Comparison of ENCODE assay signal across 17 cellular contexts in genomic region chr3:18745472-18745871, GRCh38.
DNase-seq lines count a peak whose midpoint lies in the region; ATAC-seq and TF ChIP-seq lines count a peak whose summit lies in the region.
"Had no signal": no experiment of that assay in that cellular context is flagged by ENCODE, and none has a peak within 500 bp of the region (broad histone marks: within the 10 kb centered on the region; RNA-seq: fewer than 3 reads in every experiment).

No MANE protein-coding gene starts in this region.

- in situ Hi-C loops in G401 (cut with HindIII; ENCODE audit: low sequenced_read_pairs): no loop called here

- DNase-seq in left cardiac atrium (no peak), left ventricle myocardium inferior (no peak), SIG-M5 treated with dmso at 0.1 percent for 504 hours (lab: John Stamatoyannopoulos, UW; ENCODE audit: unreplicated experiment) (peak; percentile 91), left ventricle myocardium superior (no peak), upper lobe of right lung (no peak), ureter (ENCODE audit: low spot score) (no peak), G401 (ENCODE audit: low spot score) (no peak)
- DNase-seq: activated CD8-positive, alpha-beta memory T cell treated with anti-CD3 and anti-CD28 coated beads, Interleukin-2, amount 50 U/mL, for 4 hours; BE2C; EL; endodermal cell; kidney; naive B cell; NCI-H2171 treated with DMSO at 0.1 percent for 48 hours; sigmoid colon had no signal

- TF ChIP-seq CTCF in left ventricle myocardium inferior (IDR thresholded peaks at IDR 0.05; ENCODE audit: borderline replicate concordance) (no peak), upper lobe of right lung (IDR thresholded peaks at IDR 0.05) (no peak)

- H3K4me1 ChIP-seq in left ventricle myocardium inferior (no peaks in the 10 kb centered on the region), upper lobe of right lung (no peaks in the 10 kb centered on the region)
- H3K4me1 ChIP-seq: BE2C, body of pancreas, sigmoid colon had no signal

- H3K27ac ChIP-seq in left ventricle myocardium inferior (replicated peaks) (no peak overlapping the region), upper lobe of right lung (peak overlapping the region; percentile 24)
- H3K27ac ChIP-seq: body of pancreas had no signal

- H3K36me3 ChIP-seq in left ventricle myocardium inferior (no peaks in the 10 kb centered on the region), upper lobe of right lung (no peaks in the 10 kb centered on the region)
- H3K36me3 ChIP-seq: BE2C, sigmoid colon had no signal

- intact Hi-C loops in left cardiac atrium (cut with DNase I) (no loop called here), left ventricle myocardium inferior (cut with micrococcal nuclease) (no loop called here), left ventricle myocardium superior (cut with micrococcal nuclease) (no loop called here), upper lobe of right lung (cut with DNase I) (no loop called here)

- H3K27me3 ChIP-seq in left ventricle myocardium inferior (ENCODE audit: low read depth) (no peaks in the 10 kb centered on the region), upper lobe of right lung (no peaks in the 10 kb centered on the region)
- H3K27me3 ChIP-seq: BE2C, body of pancreas, sigmoid colon had no signal

- ATAC-seq in left cardiac atrium (peak; percentile 34 to 76), left ventricle myocardium superior (peak; percentile 50), upper lobe of right lung (peak; percentile 81), HG03432 (IDR thresholded peaks at IDR 0.05; ENCODE audit: unreplicated experiment) (no peak)
- ATAC-seq: body of pancreas had no signal

- no peaks in the 10 kb centered on the region for H3K9me3 ChIP-seq in left ventricle myocardium inferior (replicated peaks)
- no peaks in the 10 kb centered on the region for H3K9me3 ChIP-seq in upper lobe of right lung
- H3K9me3 ChIP-seq: BE2C, body of pancreas, sigmoid colon had no signal

- H3K4me3 ChIP-seq in left ventricle myocardium inferior (no peak overlapping the region), upper lobe of right lung (no peak overlapping the region)
- H3K4me3 ChIP-seq: body of pancreas, sigmoid colon had no signal
